24 cellular contexts compared by ENCODE assay signal in the genomic region with DNA sequence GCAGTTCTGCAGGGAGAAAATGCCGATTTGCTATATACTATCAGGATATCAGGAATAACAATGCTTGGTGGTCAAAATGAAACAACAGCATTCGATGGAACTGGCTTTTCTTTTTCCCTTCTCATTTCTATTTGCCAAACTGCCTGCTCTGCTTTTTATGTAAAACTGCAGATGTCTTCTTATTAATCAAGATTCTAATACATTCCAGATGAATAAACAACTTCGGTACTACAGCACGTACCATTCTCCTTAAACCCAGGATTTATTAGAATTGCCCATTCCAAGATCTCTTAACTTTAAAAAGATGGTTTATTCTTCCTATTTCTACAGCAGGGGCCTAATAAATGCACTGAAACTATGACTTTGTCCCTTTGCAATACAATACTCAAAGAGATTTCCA.
A peak's percentile ranks its signal among the peaks of the same experiment; 100 is the strongest.
DNase-seq lines count a peak whose midpoint lies in the region; ATAC-seq, FAIRE-seq and TF ChIP-seq lines count a peak whose summit lies in the region.
"Had no signal": no experiment of that assay in that cellular context is flagged by ENCODE, and none has a peak within 500 bp of the region (broad histone marks: within the 10 kb centered on the region; RNA-seq: fewer than 3 reads in every experiment).

No MANE protein-coding gene starts in this region.

- H3K27ac ChIP-seq in endothelial cell of umbilical vein (ENCODE audit: insufficient read depth, low read depth, low read length), result peak overlapping the region; percentile 56
- H3K27ac ChIP-seq in heart right ventricle, result peak overlapping the region in 1 of 10 donors; percentile 16
- H3K27ac ChIP-seq in coronary artery, result no peak overlapping the region
- H3K27ac ChIP-seq: SJSA1 had no signal

- BruUV-seq in endothelial cell of umbilical vein (replicated peaks; lab: Mats Ljungman, UMichigan), result no TSS peak

- CTCF ChIA-PET in endothelial cell of umbilical vein (lab: Charles Lee), result interaction anchor here (1.6 to 1.7 kb wide), 2 partner anchors 12 to 16 kb away, joined by 5 to 6 read pairs; no protein-coding TSS in a partner anchor

- H2AFZ ChIP-seq in endothelial cell of umbilical vein (ENCODE audit: low read depth, low read length), result no peak overlapping the region
- H2AFZ ChIP-seq: GM23338 had no signal

- H3K36me3 Mint-ChIP-seq in T-helper 2 cell treated with Interferon-gamma antibody and Interleukin-4, amounts not matched to agents 5 μg/mL and 100 μg/mL, for 36 hours (ENCODE audit: low read depth), result no peaks in the 10 kb centered on the region

- ATAC-seq in heart right ventricle, result no peak
- ATAC-seq: GM12878, GM23338 had no signal

- no peaks in the 10 kb centered on the region for H3K27me3 Mint-ChIP-seq in T-helper 2 cell treated with Interferon-gamma antibody and Interleukin-4, amounts not matched to agents 5 μg/mL and 100 μg/mL, for 36 hours (ENCODE audit: low read depth)

- no peaks in the 10 kb centered on the region for H3K9me1 ChIP-seq in endothelial cell of umbilical vein (replicated peaks; ENCODE audit: control insufficient read depth, extremely low read depth, insufficient read depth, low read length)

- H3K27me3 ChIP-seq in endothelial cell of umbilical vein (ENCODE audit: control insufficient read depth in 2 of 2, insufficient read depth in 2 of 2, low read length in 2 of 2), result no peaks in the 10 kb centered on the region
- H3K27me3 ChIP-seq in heart right ventricle, result no peaks in the 10 kb centered on the region
- H3K27me3 ChIP-seq: BE2C, SJSA1 had no signal

- no peaks in the 10 kb centered on the region for H3K9me3 Mint-ChIP-seq in T-helper 2 cell treated with Interferon-gamma antibody and Interleukin-4, amounts not matched to agents 5 μg/mL and 100 μg/mL, for 36 hours
- H3K9me3 Mint-ChIP-seq: GM23338, H9 had no signal

- intact Hi-C loops in endothelial cell of umbilical vein (cut with micrococcal nuclease), result no loop called here
- intact Hi-C loops in heart right ventricle (cut with DNase I), result no loop called here

- H3K36me3 ChIP-seq in endothelial cell of umbilical vein (ENCODE audit: control insufficient read depth in 2 of 2, extremely low read depth in 1 of 2, insufficient read depth in 2 of 2, low read length in 2 of 2) (no peaks in the 10 kb centered on the region), heart right ventricle (peaks cover 0 to 3% (median 0%) of the 10 kb centered on the region in 9 donors)
- H3K36me3 ChIP-seq: BE2C, SJSA1 had no signal

- FAIRE-seq in endothelial cell of umbilical vein (lab: Jason Lieb, UNC), result no peak
- FAIRE-seq: D721Med, GM12878 had no signal

- no peaks in the 10 kb centered on the region for H3K4me1 Mint-ChIP-seq in T-helper 2 cell treated with Interferon-gamma antibody and Interleukin-4, amounts not matched to agents 5 μg/mL and 100 μg/mL, for 36 hours (ENCODE audit: low read depth)

- POLR2A ChIA-PET in endothelial cell of umbilical vein (lab: Charles Lee), result no interaction called here

- peak; percentile 20 for DNase-seq in HFF-Myc (ENCODE audit: extremely low read depth, low read depth)
- no peak for DNase-seq in endothelial cell of umbilical vein (ENCODE audit: low read depth, low spot score)
- peak; percentile 23 to 60 for DNase-seq in foreskin fibroblast
- DNase-seq in NCI-H1930 (lab: John Stamatoyannopoulos, UW), result no peak
- DNase-seq in T-helper 2 cell treated with Interferon-gamma antibody and Interleukin-4, amounts not matched to agents 5 μg/mL and 100 μg/mL, for 36 hours (ENCODE audit: low spot score), result no peak
- DNase-seq in heart right ventricle, result no peak
- DNase-seq in coronary artery (ENCODE audit: low spot score), result no peak
- DNase-seq: BE2C, GDM1, H9, KBM-7, MV-4-11, NCI-H1105, NCI-H1436 treated with DMSO at 0.1 percent for 48 hours, NCI-H187 treated with DMSO at 0.1 percent for 48 hours, NCI-H2107, NCI-H446, NCI-H526 treated with DMSO at 0.1 percent for 48 hours, Right ventricle myocardium superior, RPMI8226 had no signal

- no peak overlapping the region for H3K27ac Mint-ChIP-seq in T-helper 2 cell treated with Interferon-gamma antibody and Interleukin-4, amounts not matched to agents 5 μg/mL and 100 μg/mL, for 36 hours
- H3K27ac Mint-ChIP-seq: GM23338, H9 had no signal

- peaks cover 58% of the 10 kb centered on the region for H3K79me2 ChIP-seq in endothelial cell of umbilical vein (ENCODE audit: control insufficient read depth, insufficient read depth, low read length)

- H3K4me2 ChIP-seq in endothelial cell of umbilical vein (ENCODE audit: insufficient read depth, low read length), result peak overlapping the region; percentile 75
- H3K4me2 ChIP-seq: GM23338 had no signal

- H3K9ac ChIP-seq in endothelial cell of umbilical vein (replicated peaks; ENCODE audit: extremely low read depth, insufficient read depth, low read length), result no peak overlapping the region

- no peaks in the 10 kb centered on the region for H4K20me1 ChIP-seq in endothelial cell of umbilical vein (replicated peaks; ENCODE audit: control insufficient read depth, extremely low read depth, insufficient read depth, low read length)

- H3K4me3 Mint-ChIP-seq in T-helper 2 cell treated with Interferon-gamma antibody and Interleukin-4, amounts not matched to agents 5 μg/mL and 100 μg/mL, for 36 hours, result no peak overlapping the region
- H3K4me3 Mint-ChIP-seq: GM23338, H9 had no signal

- 73 to 75% methylated on average over 4 of the region's 4 CpGs for WGBS in heart right ventricle, 2 donors

- dilution Hi-C loops in endothelial cell of umbilical vein (cut with MboI; ENCODE audit: extremely low pct_ligation_motif_present, low sequenced_read_pairs), result no loop called here

- no peak for TF ChIP-seq CTCF in HFF-Myc (IDR thresholded peaks at IDR 0.05; ENCODE audit: low read depth, low read length, missing control alignments)
- no peak for TF ChIP-seq CTCF in endothelial cell of umbilical vein (IDR thresholded peaks at IDR 0.05; ENCODE audit: extremely low read depth in 1 of 2, insufficient read depth in 1 of 2, low read depth in 1 of 2, low read length in 2 of 2)
- TF ChIP-seq CTCF in foreskin fibroblast (IDR thresholded peaks at IDR 0.05; ENCODE audit: low read depth, low read length), result no peak
- no peak for TF ChIP-seq CTCF in heart right ventricle (IDR thresholded peaks at IDR 0.05)
- TF ChIP-seq CTCF in coronary artery (IDR thresholded peaks at IDR 0.05), result no peak

- H3K9me3 ChIP-seq in endothelial cell of umbilical vein (replicated peaks; ENCODE audit: control insufficient read depth, insufficient read depth, low read length), result no peaks in the 10 kb centered on the region
- no peaks in the 10 kb centered on the region for H3K9me3 ChIP-seq in heart right ventricle
- H3K9me3 ChIP-seq: BE2C, SJSA1 had no signal

- H3K4me1 ChIP-seq in endothelial cell of umbilical vein (ENCODE audit: control insufficient read depth, extremely low read depth, insufficient read depth, low read length) (peaks cover 67% of the 10 kb centered on the region), heart right ventricle (peaks cover 0 to 18% (median 14%) of the 10 kb centered on the region in 9 donors)
- H3K4me1 ChIP-seq: BE2C had no signal

- TF ChIP-seq POLR2A in endothelial cell of umbilical vein (IDR thresholded peaks at IDR 0.05; ENCODE audit: low read depth, low read length), result no peak

- H3K4me3 ChIP-seq in HFF-Myc (replicated peaks; ENCODE audit: low read depth, low read length) (0 out of 2 replicates have a peak overlapping the region, but pooled peaks have one; percentile 14), endothelial cell of umbilical vein (replicated peaks in 1 of 3; ENCODE audit: insufficient read depth in 1 of 3, low read depth in 1 of 3, low read length in 3 of 3) (peak overlapping the region in 1 of 3 experiments; percentile 18), foreskin fibroblast (ENCODE audit: low read depth in 1 of 2, low read length in 2 of 2) (peak overlapping the region; percentile 20 to 47), heart right ventricle (no peak overlapping the region), coronary artery (no peak overlapping the region)
- H3K4me3 ChIP-seq: GM12878, GM23338, SJSA1 had no signal

TF ChIP-seq in endothelial cell of umbilical vein, 7 proteins besides CTCF, POLR2A, EP300 and RAD21:
- TF ChIP-seq EZH2 (IDR thresholded peaks at IDR 0.05; ENCODE audit: borderline replicate concordance, low read depth, low read length, severe bottlenecking) (no peak), FOS (IDR thresholded peaks at IDR 0.05; ENCODE audit: borderline replicate concordance, insufficient read depth, low read length) (no peak), POLR2AphosphoS5 (IDR thresholded peaks at IDR 0.05; ENCODE audit: insufficient read depth, low read depth, low read length) (no peak), MYC (IDR thresholded peaks at IDR 0.05; ENCODE audit: low read depth, low read length) (no peak), JUN (IDR thresholded peaks at IDR 0.05; ENCODE audit: borderline replicate concordance, insufficient read depth, insufficient read length, low read depth) (no peak), GATA2 (IDR thresholded peaks at IDR 0.05; ENCODE audit: insufficient read depth, insufficient read length, low read depth, low read length) (no peak)
- TF ChIP-seq, protein P1, sequence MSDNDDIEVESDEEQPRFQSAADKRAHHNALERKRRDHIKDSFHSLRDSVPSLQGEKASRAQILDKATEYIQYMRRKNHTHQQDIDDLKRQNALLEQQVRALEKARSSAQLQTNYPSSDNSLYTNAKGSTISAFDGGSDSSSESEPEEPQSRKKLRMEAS (IDR thresholded peaks at IDR 0.05; ENCODE audit: insufficient read depth, insufficient read length), result no peak

Comparison
In these comparisons a context has a peak if more than half of its experiments do, and no peak if none do; other contexts are left out.
1. DNase-seq: peak in HFF-Myc (single experiment) and foreskin fibroblast (2 of 2); none in endothelial cell of umbilical vein (single experiment), NCI-H1930 (0 of 2), T-helper 2 cell treated with Interferon-gamma antibody and Interleukin-4, amounts not matched to agents 5 μg/mL and 100 μg/mL, for 36 hours (single experiment), heart right ventricle (0 of 2) and coronary artery (single experiment).
2. H3K4me3 ChIP-seq: peak in HFF-Myc (single experiment) and foreskin fibroblast (2 of 2); none in heart right ventricle (0 of 10) and coronary artery (single experiment).